In the genomic region with DNA sequence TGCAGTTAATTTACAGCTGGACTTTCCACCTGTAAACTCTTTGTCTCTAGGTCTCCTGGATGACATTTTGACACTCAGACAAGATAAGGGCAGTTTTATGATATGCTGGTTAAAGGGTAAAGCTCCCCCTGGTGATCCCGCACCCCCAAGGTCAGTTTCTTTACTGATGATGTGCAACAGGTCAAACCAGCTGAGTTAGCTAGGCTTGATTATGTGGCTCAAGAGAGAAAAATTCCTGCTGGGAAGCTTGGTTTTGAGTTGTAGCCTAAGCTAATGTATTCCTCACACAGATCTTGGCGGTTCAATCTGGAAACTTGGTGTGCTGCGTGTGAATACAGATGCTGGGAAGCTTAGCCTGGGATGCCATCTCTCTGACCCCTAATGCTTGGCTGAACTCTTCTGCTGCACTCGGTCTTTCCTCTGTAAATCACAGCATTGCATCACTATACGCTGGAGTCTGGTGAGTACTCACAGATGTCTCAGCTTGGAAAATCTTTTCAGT, we compare ENCODE assay signal across 1 cellular context.
TF ChIP-seq lines count a peak whose summit lies in the region.

No MANE protein-coding gene starts in this region.

TF ChIP-seq in HepG2, 621 proteins besides CTCF, POLR2A, EP300 and RAD21 (continued from another document and continues in another):
- TF ChIP-seq, protein P1, sequence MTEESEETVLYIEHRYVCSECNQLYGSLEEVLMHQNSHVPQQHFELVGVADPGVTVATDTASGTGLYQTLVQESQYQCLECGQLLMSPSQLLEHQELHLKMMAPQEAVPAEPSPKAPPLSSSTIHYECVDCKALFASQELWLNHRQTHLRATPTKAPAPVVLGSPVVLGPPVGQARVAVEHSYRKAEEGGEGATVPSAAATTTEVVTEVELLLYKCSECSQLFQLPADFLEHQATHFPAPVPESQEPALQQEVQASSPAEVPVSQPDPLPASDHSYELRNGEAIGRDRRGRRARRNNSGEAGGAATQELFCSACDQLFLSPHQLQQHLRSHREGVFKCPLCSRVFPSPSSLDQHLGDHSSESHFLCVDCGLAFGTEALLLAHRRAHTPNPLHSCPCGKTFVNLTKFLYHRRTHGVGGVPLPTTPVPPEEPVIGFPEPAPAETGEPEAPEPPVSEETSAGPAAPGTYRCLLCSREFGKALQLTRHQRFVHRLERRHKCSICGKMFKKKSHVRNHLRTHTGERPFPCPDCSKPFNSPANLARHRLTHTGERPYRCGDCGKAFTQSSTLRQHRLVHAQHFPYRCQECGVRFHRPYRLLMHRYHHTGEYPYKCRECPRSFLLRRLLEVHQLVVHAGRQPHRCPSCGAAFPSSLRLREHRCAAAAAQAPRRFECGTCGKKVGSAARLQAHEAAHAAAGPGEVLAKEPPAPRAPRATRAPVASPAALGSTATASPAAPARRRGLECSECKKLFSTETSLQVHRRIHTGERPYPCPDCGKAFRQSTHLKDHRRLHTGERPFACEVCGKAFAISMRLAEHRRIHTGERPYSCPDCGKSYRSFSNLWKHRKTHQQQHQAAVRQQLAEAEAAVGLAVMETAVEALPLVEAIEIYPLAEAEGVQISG (CRISPR knock-in tag; IDR thresholded peaks at IDR 0.05) = no peak
- TF ChIP-seq ZEB1 (IDR thresholded peaks at IDR 0.05; ENCODE audit: insufficient replicate concordance, low read depth) (peak; percentile 41), ZNF558 (CRISPR knock-in tag; IDR thresholded peaks at IDR 0.05; ENCODE audit: borderline replicate concordance) (no peak), ARNTL (CRISPR knock-in tag; IDR thresholded peaks at IDR 0.05) (peak; percentile 37; the same call in 1 of the 2 replicates), ZMYM3 (CRISPR knock-in tag; IDR thresholded peaks at IDR 0.05) (0 out of 2 replicates have a peak, but pooled peaks have one; percentile 16), POGZ (CRISPR knock-in tag; IDR thresholded peaks at IDR 0.05) (peak; percentile 76), ZNF296 (CRISPR knock-in tag; conservative IDR thresholded peaks at IDR 0.05) (no peak), SALL1 (CRISPR knock-in tag; IDR thresholded peaks at IDR 0.05) (peak; percentile 90), HDAC1 (CRISPR knock-in tag; IDR thresholded peaks at IDR 0.05) (peak; percentile 76; the same call in 1 of the 2 replicates), SMC3 (IDR thresholded peaks at IDR 0.05; ENCODE audit: low read length) (no peak), ZNF441 (CRISPR knock-in tag; IDR thresholded peaks at IDR 0.05; ENCODE audit: borderline replicate concordance) (no peak), NONO (IDR thresholded peaks at IDR 0.05) (no peak), NONO (CRISPR knock-in tag; conservative IDR thresholded peaks at IDR 0.05) (peak; percentile 42; the same call in 1 of the 2 replicates), ZNF136 (CRISPR knock-in tag; IDR thresholded peaks at IDR 0.05; ENCODE audit: low read depth) (no peak), PPARG (CRISPR knock-in tag; conservative IDR thresholded peaks at IDR 0.05) (peak; percentile 65; the same call in 1 of the 2 replicates), HDAC2 (CRISPR knock-in tag; IDR thresholded peaks at IDR 0.05) (peak; percentile 54; the same call in 1 of the 2 replicates), ESRRA (CRISPR knock-in tag; IDR thresholded peaks at IDR 0.05; ENCODE audit: low read depth) (peak; percentile 76; the same call in 1 of the 2 replicates), NFIC (IDR thresholded peaks at IDR 0.05; ENCODE audit: low read length) (peak; percentile 53; the same call in 1 of the 2 replicates), RCOR2 (CRISPR knock-in tag; IDR thresholded peaks at IDR 0.05) (peak; percentile 56; the same call in 1 of the 2 replicates), SNAI1 (CRISPR knock-in tag; IDR thresholded peaks at IDR 0.05; ENCODE audit: borderline replicate concordance) (0 out of 2 replicates have a peak, but pooled peaks have one; percentile 29), MED8 (CRISPR knock-in tag; IDR thresholded peaks at IDR 0.05; ENCODE audit: insufficient replicate concordance) (peak; percentile 20), ZSCAN29 (CRISPR knock-in tag; conservative IDR thresholded peaks at IDR 0.05) (peak; percentile 37; the same call in 1 of the 2 replicates), NR2F2 (IDR thresholded peaks at IDR 0.05; ENCODE audit: borderline replicate concordance, low read depth) (peak; percentile 91), ZMYM2 (CRISPR knock-in tag; IDR thresholded peaks at IDR 0.05) (0 out of 2 replicates have a peak, but pooled peaks have one; percentile 24)
- TF ChIP-seq, protein P2, sequence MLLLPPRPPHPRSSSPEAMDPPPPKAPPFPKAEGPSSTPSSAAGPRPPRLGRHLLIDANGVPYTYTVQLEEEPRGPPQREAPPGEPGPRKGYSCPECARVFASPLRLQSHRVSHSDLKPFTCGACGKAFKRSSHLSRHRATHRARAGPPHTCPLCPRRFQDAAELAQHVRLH (CRISPR knock-in tag; IDR thresholded peaks at IDR 0.05; ENCODE audit: borderline replicate concordance, low read depth) = no peak
- TF ChIP-seq, protein P3, sequence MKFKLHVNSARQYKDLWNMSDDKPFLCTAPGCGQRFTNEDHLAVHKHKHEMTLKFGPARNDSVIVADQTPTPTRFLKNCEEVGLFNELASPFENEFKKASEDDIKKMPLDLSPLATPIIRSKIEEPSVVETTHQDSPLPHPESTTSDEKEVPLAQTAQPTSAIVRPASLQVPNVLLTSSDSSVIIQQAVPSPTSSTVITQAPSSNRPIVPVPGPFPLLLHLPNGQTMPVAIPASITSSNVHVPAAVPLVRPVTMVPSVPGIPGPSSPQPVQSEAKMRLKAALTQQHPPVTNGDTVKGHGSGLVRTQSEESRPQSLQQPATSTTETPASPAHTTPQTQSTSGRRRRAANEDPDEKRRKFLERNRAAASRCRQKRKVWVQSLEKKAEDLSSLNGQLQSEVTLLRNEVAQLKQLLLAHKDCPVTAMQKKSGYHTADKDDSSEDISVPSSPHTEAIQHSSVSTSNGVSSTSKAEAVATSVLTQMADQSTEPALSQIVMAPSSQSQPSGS (CRISPR knock-in tag; IDR thresholded peaks at IDR 0.05) = peak; percentile 37; the same call in 1 of the 2 replicates
- TF ChIP-seq, protein P4, sequence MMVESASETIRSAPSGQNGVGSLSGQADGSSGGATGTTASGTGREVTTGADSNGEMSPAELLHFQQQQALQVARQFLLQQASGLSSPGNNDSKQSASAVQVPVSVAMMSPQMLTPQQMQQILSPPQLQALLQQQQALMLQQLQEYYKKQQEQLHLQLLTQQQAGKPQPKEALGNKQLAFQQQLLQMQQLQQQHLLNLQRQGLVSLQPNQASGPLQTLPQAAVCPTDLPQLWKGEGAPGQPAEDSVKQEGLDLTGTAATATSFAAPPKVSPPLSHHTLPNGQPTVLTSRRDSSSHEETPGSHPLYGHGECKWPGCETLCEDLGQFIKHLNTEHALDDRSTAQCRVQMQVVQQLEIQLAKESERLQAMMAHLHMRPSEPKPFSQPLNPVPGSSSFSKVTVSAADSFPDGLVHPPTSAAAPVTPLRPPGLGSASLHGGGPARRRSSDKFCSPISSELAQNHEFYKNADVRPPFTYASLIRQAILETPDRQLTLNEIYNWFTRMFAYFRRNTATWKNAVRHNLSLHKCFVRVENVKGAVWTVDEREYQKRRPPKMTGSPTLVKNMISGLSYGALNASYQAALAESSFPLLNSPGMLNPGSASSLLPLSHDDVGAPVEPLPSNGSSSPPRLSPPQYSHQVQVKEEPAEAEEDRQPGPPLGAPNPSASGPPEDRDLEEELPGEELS (CRISPR knock-in tag; IDR thresholded peaks at IDR 0.05) = peak; percentile 82
- TF ChIP-seq, protein P5, sequence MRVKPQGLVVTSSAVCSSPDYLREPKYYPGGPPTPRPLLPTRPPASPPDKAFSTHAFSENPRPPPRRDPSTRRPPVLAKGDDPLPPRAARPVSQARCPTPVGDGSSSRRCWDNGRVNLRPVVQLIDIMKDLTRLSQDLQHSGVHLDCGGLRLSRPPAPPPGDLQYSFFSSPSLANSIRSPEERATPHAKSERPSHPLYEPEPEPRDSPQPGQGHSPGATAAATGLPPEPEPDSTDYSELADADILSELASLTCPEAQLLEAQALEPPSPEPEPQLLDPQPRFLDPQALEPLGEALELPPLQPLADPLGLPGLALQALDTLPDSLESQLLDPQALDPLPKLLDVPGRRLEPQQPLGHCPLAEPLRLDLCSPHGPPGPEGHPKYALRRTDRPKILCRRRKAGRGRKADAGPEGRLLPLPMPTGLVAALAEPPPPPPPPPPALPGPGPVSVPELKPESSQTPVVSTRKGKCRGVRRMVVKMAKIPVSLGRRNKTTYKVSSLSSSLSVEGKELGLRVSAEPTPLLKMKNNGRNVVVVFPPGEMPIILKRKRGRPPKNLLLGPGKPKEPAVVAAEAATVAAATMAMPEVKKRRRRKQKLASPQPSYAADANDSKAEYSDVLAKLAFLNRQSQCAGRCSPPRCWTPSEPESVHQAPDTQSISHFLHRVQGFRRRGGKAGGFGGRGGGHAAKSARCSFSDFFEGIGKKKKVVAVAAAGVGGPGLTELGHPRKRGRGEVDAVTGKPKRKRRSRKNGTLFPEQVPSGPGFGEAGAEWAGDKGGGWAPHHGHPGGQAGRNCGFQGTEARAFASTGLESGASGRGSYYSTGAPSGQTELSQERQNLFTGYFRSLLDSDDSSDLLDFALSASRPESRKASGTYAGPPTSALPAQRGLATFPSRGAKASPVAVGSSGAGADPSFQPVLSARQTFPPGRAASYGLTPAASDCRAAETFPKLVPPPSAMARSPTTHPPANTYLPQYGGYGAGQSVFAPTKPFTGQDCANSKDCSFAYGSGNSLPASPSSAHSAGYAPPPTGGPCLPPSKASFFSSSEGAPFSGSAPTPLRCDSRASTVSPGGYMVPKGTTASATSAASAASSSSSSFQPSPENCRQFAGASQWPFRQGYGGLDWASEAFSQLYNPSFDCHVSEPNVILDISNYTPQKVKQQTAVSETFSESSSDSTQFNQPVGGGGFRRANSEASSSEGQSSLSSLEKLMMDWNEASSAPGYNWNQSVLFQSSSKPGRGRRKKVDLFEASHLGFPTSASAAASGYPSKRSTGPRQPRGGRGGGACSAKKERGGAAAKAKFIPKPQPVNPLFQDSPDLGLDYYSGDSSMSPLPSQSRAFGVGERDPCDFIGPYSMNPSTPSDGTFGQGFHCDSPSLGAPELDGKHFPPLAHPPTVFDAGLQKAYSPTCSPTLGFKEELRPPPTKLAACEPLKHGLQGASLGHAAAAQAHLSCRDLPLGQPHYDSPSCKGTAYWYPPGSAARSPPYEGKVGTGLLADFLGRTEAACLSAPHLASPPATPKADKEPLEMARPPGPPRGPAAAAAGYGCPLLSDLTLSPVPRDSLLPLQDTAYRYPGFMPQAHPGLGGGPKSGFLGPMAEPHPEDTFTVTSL (CRISPR knock-in tag; IDR thresholded peaks at IDR 0.05; ENCODE audit: borderline replicate concordance) = peak; percentile 83
- TF ChIP-seq, protein P6, sequence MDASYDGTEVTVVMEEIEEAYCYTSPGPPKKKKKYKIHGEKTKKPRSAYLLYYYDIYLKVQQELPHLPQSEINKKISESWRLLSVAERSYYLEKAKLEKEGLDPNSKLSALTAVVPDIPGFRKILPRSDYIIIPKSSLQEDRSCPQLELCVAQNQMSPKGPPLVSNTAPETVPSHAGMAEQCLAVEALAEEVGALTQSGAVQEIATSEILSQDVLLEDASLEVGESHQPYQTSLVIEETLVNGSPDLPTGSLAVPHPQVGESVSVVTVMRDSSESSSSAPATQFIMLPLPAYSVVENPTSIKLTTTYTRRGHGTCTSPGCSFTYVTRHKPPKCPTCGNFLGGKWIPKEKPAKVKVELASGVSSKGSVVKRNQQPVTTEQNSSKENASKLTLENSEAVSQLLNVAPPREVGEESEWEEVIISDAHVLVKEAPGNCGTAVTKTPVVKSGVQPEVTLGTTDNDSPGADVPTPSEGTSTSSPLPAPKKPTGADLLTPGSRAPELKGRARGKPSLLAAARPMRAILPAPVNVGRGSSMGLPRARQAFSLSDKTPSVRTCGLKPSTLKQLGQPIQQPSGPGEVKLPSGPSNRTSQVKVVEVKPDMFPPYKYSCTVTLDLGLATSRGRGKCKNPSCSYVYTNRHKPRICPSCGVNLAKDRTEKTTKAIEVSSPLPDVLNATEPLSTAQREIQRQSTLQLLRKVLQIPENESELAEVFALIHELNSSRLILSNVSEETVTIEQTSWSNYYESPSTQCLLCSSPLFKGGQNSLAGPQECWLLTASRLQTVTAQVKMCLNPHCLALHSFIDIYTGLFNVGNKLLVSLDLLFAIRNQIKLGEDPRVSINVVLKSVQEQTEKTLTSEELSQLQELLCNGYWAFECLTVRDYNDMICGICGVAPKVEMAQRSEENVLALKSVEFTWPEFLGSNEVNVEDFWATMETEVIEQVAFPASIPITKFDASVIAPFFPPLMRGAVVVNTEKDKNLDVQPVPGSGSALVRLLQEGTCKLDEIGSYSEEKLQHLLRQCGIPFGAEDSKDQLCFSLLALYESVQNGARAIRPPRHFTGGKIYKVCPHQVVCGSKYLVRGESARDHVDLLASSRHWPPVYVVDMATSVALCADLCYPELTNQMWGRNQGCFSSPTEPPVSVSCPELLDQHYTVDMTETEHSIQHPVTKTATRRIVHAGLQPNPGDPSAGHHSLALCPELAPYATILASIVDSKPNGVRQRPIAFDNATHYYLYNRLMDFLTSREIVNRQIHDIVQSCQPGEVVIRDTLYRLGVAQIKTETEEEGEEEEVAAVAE (CRISPR knock-in tag; IDR thresholded peaks at IDR 0.05; ENCODE audit: borderline replicate concordance) = no peak
- TF ChIP-seq, protein P7, sequence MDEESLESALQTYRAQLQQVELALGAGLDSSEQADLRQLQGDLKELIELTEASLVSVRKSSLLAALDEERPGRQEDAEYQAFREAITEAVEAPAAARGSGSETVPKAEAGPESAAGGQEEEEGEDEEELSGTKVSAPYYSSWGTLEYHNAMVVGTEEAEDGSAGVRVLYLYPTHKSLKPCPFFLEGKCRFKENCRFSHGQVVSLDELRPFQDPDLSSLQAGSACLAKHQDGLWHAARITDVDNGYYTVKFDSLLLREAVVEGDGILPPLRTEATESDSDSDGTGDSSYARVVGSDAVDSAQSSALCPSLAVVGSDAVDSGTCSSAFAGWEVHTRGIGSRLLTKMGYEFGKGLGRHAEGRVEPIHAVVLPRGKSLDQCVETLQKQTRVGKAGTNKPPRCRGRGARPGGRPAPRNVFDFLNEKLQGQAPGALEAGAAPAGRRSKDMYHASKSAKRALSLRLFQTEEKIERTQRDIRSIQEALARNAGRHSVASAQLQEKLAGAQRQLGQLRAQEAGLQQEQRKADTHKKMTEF (CRISPR knock-in tag; IDR thresholded peaks at IDR 0.05) = peak; percentile 41; the same call in 1 of the 2 replicates
- TF ChIP-seq, protein P8, sequence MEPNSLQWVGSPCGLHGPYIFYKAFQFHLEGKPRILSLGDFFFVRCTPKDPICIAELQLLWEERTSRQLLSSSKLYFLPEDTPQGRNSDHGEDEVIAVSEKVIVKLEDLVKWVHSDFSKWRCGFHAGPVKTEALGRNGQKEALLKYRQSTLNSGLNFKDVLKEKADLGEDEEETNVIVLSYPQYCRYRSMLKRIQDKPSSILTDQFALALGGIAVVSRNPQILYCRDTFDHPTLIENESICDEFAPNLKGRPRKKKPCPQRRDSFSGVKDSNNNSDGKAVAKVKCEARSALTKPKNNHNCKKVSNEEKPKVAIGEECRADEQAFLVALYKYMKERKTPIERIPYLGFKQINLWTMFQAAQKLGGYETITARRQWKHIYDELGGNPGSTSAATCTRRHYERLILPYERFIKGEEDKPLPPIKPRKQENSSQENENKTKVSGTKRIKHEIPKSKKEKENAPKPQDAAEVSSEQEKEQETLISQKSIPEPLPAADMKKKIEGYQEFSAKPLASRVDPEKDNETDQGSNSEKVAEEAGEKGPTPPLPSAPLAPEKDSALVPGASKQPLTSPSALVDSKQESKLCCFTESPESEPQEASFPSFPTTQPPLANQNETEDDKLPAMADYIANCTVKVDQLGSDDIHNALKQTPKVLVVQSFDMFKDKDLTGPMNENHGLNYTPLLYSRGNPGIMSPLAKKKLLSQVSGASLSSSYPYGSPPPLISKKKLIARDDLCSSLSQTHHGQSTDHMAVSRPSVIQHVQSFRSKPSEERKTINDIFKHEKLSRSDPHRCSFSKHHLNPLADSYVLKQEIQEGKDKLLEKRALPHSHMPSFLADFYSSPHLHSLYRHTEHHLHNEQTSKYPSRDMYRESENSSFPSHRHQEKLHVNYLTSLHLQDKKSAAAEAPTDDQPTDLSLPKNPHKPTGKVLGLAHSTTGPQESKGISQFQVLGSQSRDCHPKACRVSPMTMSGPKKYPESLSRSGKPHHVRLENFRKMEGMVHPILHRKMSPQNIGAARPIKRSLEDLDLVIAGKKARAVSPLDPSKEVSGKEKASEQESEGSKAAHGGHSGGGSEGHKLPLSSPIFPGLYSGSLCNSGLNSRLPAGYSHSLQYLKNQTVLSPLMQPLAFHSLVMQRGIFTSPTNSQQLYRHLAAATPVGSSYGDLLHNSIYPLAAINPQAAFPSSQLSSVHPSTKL (CRISPR knock-in tag; IDR thresholded peaks at IDR 0.05) = peak; percentile 72
